1 cellular context compared by ENCODE assay signal in the genomic region with DNA sequence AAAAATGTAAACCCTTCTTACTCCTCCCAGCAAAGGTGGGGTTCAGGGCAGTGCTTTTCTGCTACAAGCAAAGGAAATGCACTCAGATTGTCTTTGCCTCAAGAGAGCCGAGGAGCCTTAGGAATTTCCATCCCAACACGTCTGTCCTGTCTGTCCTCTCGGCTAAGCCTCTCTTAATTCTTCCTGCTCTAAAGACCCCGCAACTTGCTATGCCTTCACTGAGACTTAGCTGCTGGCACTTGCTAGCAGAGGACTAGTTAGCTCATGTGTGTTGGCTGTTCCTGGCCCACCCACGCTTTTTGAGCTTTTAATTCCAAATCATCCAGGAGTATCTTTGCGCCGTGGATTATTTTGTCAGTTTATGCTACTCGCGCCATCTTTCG.
TF ChIP-seq lines count a peak whose summit lies in the region.

No MANE protein-coding gene starts in this region.

TF ChIP-seq in IMR-90, 13 proteins besides CTCF, POLR2A, EP300 and RAD21:
- TF ChIP-seq NFE2L2 (IDR thresholded peaks at IDR 0.05; ENCODE audit: low read depth, low read length): no peak
- TF ChIP-seq, protein P1, sequence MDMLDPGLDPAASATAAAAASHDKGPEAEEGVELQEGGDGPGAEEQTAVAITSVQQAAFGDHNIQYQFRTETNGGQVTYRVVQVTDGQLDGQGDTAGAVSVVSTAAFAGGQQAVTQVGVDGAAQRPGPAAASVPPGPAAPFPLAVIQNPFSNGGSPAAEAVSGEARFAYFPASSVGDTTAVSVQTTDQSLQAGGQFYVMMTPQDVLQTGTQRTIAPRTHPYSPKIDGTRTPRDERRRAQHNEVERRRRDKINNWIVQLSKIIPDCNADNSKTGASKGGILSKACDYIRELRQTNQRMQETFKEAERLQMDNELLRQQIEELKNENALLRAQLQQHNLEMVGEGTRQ (IDR thresholded peaks at IDR 0.05; ENCODE audit: low read depth, low read length): no peak
- TF ChIP-seq CHD1 (IDR thresholded peaks at IDR 0.05; ENCODE audit: low read depth, low read length): no peak
- no peak for TF ChIP-seq BHLHE40 (IDR thresholded peaks at IDR 0.05; ENCODE audit: low read depth, low read length)
- no peak for TF ChIP-seq FOS (IDR thresholded peaks at IDR 0.05; ENCODE audit: low read depth, low read length)
- no peak for TF ChIP-seq SMC3 (IDR thresholded peaks at IDR 0.05; ENCODE audit: low read depth, low read length)
- TF ChIP-seq MXI1 (IDR thresholded peaks at IDR 0.05; ENCODE audit: borderline replicate concordance, low read depth, low read length): no peak
- TF ChIP-seq, protein P2, sequence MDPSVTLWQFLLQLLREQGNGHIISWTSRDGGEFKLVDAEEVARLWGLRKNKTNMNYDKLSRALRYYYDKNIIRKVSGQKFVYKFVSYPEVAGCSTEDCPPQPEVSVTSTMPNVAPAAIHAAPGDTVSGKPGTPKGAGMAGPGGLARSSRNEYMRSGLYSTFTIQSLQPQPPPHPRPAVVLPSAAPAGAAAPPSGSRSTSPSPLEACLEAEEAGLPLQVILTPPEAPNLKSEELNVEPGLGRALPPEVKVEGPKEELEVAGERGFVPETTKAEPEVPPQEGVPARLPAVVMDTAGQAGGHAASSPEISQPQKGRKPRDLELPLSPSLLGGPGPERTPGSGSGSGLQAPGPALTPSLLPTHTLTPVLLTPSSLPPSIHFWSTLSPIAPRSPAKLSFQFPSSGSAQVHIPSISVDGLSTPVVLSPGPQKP (IDR thresholded peaks at IDR 0.05; ENCODE audit: borderline replicate concordance, low read depth, low read length): no peak
- TF ChIP-seq MAZ (IDR thresholded peaks at IDR 0.05; ENCODE audit: borderline replicate concordance, low read depth, low read length): no peak
- no peak for TF ChIP-seq CEBPB (IDR thresholded peaks at IDR 0.05; ENCODE audit: low read depth, low read length)
- TF ChIP-seq RCOR1 (IDR thresholded peaks at IDR 0.05; ENCODE audit: insufficient replicate concordance, low read length): no peak
- TF ChIP-seq RFX5 (IDR thresholded peaks at IDR 0.05; ENCODE audit: low read depth, low read length): no peak
- TF ChIP-seq MAFK (IDR thresholded peaks at IDR 0.05; ENCODE audit: low read depth, low read length): no peak
